33 cellular contexts compared by ENCODE assay signal in genomic region chr4:145090370-145090769, GRCh38.
"Had no signal": no experiment of that assay in that cellular context is flagged by ENCODE, and none has a peak within 500 bp of the region (broad histone marks: within the 10 kb centered on the region; RNA-seq: fewer than 3 reads in every experiment).

No MANE protein-coding gene starts in this region.

- H3K4me3 Mint-ChIP-seq: activated CD4-positive, alpha-beta T cell treated with anti-CD3 and anti-CD28 coated beads for 36 hours; activated CD4-positive, alpha-beta T cell treated with anti-CD3 and anti-CD28 coated beads, Interleukin-2, amount 10 ng/mL, durations not matched to agents 7 days and 5 days; activated naive CD4-positive, alpha-beta T cell treated with anti-CD3 and anti-CD28 coated beads for 36 hours; activated naive CD8-positive, alpha-beta T cell; activated naive CD8-positive, alpha-beta T cell treated with anti-CD3 and anti-CD28 coated beads, Interleukin-2, amount 50 U/mL, for 24 hours; activated T-cell treated with anti-CD3 and anti-CD28 coated beads, Interleukin-2, amount 50 U/mL, for 4 hours; activated T-helper 1 cell treated with anti-CD3 and anti-CD28 coated beads, Interleukin-12 subunit alpha, Interleukin-12 subunit beta, Interleukin-2, Interleukin-4 antibody, amounts not matched to agents 30 ng/mL and 10 ng/mL and 1 ng/mL, durations not matched to agents 14 hours and 24 hours and 36 hours; central memory CD8-positive, alpha-beta T cell; T-helper 2 cell treated with Interferon-gamma antibody and Interleukin-4, amounts not matched to agents 5 μg/mL and 100 μg/mL, for 36 hours; WTC11 had no signal

- H3K4me1 Mint-ChIP-seq: WTC11 had no signal

- H3K27ac Mint-ChIP-seq: activated CD4-positive, alpha-beta T cell treated with anti-CD3 and anti-CD28 coated beads for 36 hours; activated CD4-positive, alpha-beta T cell treated with anti-CD3 and anti-CD28 coated beads, Interleukin-2, amount 10 ng/mL, durations not matched to agents 7 days and 5 days; activated naive CD4-positive, alpha-beta T cell treated with anti-CD3 and anti-CD28 coated beads for 36 hours; activated naive CD8-positive, alpha-beta T cell; activated naive CD8-positive, alpha-beta T cell treated with anti-CD3 and anti-CD28 coated beads, Interleukin-2, amount 50 U/mL, for 24 hours; activated T-helper 1 cell treated with anti-CD3 and anti-CD28 coated beads, Interleukin-12 subunit alpha, Interleukin-12 subunit beta, Interleukin-2, Interleukin-4 antibody, amounts not matched to agents 30 ng/mL and 10 ng/mL and 1 ng/mL, durations not matched to agents 14 hours and 24 hours and 36 hours; T-helper 2 cell treated with Interferon-gamma antibody and Interleukin-4, amounts not matched to agents 5 μg/mL and 100 μg/mL, for 36 hours; WTC11 had no signal

- H3K27ac ChIP-seq: brain microvascular endothelial cell, cardiac muscle cell, SJCRH30, SK-N-MC had no signal

- H3K9me3 ChIP-seq: SJCRH30 had no signal

- H3K4me1 ChIP-seq: SJCRH30 had no signal

- H3K9me3 Mint-ChIP-seq: activated naive CD8-positive, alpha-beta T cell treated with anti-CD3 and anti-CD28 coated beads, Interleukin-2, amount 50 U/mL, for 24 hours; central memory CD8-positive, alpha-beta T cell had no signal

- H3K27me3 ChIP-seq: brain microvascular endothelial cell, cardiac muscle cell, SJCRH30 had no signal

- ATAC-seq: activated CD4-positive, alpha-beta T cell treated with anti-CD3 and anti-CD28 coated beads for 36 hours; activated CD4-positive, CD25-positive, alpha-beta regulatory T cell treated with anti-CD3 and anti-CD28 coated beads, Interleukin-2, amount 50 U/mL, for 24 hours; activated naive CD8-positive, alpha-beta T cell treated with anti-CD3 and anti-CD28 coated beads, Interleukin-2, amount 50 U/mL, for 24 hours; activated T-cell treated with anti-CD3 and anti-CD28 coated beads, Interleukin-2, amount 50 U/mL, for 4 hours; Panc1; WTC11 had no signal

- H3K4me3 ChIP-seq: cardiac muscle cell, SJCRH30, SK-N-MC had no signal

- H3K27me3 Mint-ChIP-seq: activated CD4-positive, alpha-beta T cell treated with anti-CD3 and anti-CD28 coated beads for 36 hours; activated CD4-positive, alpha-beta T cell treated with anti-CD3 and anti-CD28 coated beads, Interleukin-2, amount 10 ng/mL, durations not matched to agents 7 days and 5 days; activated naive CD8-positive, alpha-beta T cell; activated naive CD8-positive, alpha-beta T cell treated with anti-CD3 and anti-CD28 coated beads, Interleukin-2, amount 50 U/mL, for 24 hours; central memory CD8-positive, alpha-beta T cell had no signal

- DNase-seq: activated CD4-positive, alpha-beta T cell treated with anti-CD3 and anti-CD28 coated beads for 36 hours; activated CD4-positive, alpha-beta T cell treated with anti-CD3 and anti-CD28 coated beads, Interleukin-2, amount 10 ng/mL, durations not matched to agents 7 days and 5 days; activated CD4-positive, alpha-beta T cell treated with anti-CD3 and anti-CD28 coated beads, Interleukin-2, amount 50 U/mL, for 48 hours; activated CD8-positive, alpha-beta memory T cell treated with anti-CD3 and anti-CD28 coated beads, Interleukin-2, amount 50 U/mL, for 4 hours; activated gamma-delta T cell treated with Interleukin-2 at 50 U/mL for 16 hours; activated naive CD4-positive, alpha-beta T cell treated with anti-CD3 and anti-CD28 coated beads for 36 hours; activated naive CD8-positive, alpha-beta T cell treated with anti-CD3 and anti-CD28 coated beads, Interleukin-2, amount 50 U/mL, for 24 hours; activated T-cell treated with anti-CD3 and anti-CD28 coated beads for 4 hours; activated T-cell treated with anti-CD3 and anti-CD28 coated beads, Interleukin-2, amount 50 U/mL, for 4 hours; amniotic stem cell; aorta; brain microvascular endothelial cell; Karpas-422; NCI-H1105; NCI-H1417 treated with DMSO at 0.1 percent for 48 hours; NCI-H187 treated with DMSO at 0.1 percent for 48 hours; NCI-H2081; NCI-H2171 treated with DMSO at 0.1 percent for 48 hours; NCI-H2227 treated with DMSO at 0.1 percent for 48 hours; NCI-H446 treated with DMSO at 0.1 percent for 48 hours; NCI-H524; NCI-H69; SHP77; SJCRH30 had no signal
